Comparison of ENCODE assay signal across 8 cellular contexts in the genomic region with DNA sequence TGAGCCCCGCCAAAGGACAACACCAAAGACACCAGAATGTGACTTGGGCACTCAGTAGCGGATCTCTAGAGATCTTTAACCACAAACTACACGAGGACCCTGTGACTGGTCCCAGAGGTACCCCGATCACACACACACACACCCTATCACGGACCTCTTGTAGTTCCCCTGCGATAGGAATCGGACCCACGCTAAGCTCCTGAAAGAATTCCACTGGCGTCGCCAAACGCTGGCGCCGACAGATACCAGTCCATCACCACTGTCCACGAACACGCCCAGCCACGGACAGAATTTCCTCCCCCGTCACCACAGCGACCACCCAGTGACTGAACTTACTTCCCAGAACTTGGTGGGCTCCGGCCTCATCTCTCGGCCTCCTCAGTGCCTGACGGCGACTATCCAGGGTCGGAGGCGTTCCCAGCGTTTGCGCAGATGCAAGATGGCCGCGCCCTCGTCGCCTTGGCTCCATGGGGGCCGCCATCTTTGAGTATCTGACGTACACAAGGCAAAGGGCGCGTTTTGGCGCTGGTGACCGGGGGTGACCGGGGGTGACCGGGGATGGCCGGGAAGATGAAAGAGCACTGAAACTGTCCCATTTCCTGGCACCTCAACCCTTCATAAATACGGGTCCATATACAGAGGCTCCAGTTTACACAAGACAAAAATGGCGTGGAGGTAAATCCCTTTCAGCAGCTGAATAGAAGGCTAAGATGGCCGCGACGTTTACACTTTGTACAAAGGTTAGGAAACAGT. TPM values are rescaled to one million over a fixed set of nuclear protein-coding genes. Genes with fewer than 3 reads are reported as not detected.
DNase-seq lines count a peak whose midpoint lies in the region; ATAC-seq and TF ChIP-seq lines count a peak whose summit lies in the region.

A gene (minus strand): TSS at position 407 of the 753 bp plus-strand sequence. CDS start 4,500 bp downstream, outside the sequence.

- peak; percentile 58 for ATAC-seq in GM18858 (IDR thresholded peaks at IDR 0.05; ENCODE audit: unreplicated experiment)
- peak; percentile 87 for ATAC-seq in HG03135 (IDR thresholded peaks at IDR 0.05; ENCODE audit: unreplicated experiment)
- ATAC-seq in left lobe of liver: peak; percentile 100

- BruUV-seq in A673 (replicated peaks; lab: Mats Ljungman, UMichigan): no TSS peak

- H3K36me3 ChIP-seq in A673 (ENCODE audit: insufficient read depth, low read length, poor library complexity, severe bottlenecking): peaks cover 16% of the 10 kb centered on the region

- CTCF ChIA-PET in A673 (lab: Charles Lee): interaction anchor here (0.5 kb wide), 1 partner anchor 648 kb away, joined by 3 read pairs; no protein-coding TSS in a partner anchor

- peak; percentile 91 for DNase-seq in A673 (ENCODE audit: low spot score)
- peak; percentile 81 for DNase-seq in NCI-H510A (lab: John Stamatoyannopoulos, UW)
- peak; percentile 82 to 85 for DNase-seq in activated CD4-positive, alpha-beta T cell treated with anti-CD3 and anti-CD28 coated beads, Interleukin-2, amount 50 U/mL, for 24 hours (ENCODE audit: low read depth in 1 of 2, low spot score in 1 of 2)
- DNase-seq in dedifferentiated amniotic fluid mesenchymal stem cell (ENCODE audit: extremely low spot score): peak; percentile 74
- peak; percentile 93 for DNase-seq in left lobe of liver (ENCODE audit: low spot score)
- peak; percentile 85 for DNase-seq in stimulated activated CD4-positive, alpha-beta T cell treated with anti-CD3 and anti-CD28 coated beads, Interleukin-1b, Interleukin-23, amount 100 ng/mL, for 48 hours

- H3K27me3 ChIP-seq in A673 (replicated peaks; ENCODE audit: insufficient read depth, low read depth, low read length, poor library complexity): no peaks in the 10 kb centered on the region

- peak within 1 kb of the TSS; percentile 72 for H3K27ac ChIP-seq in A673 (ENCODE audit: low read depth, low read length, poor library complexity, severe bottlenecking)

- peaks cover 29% of the 10 kb centered on the region for H3K9me3 ChIP-seq in A673 (ENCODE audit: low read depth, low read length, poor library complexity, severe bottlenecking)

- POLR2A ChIA-PET in A673 (lab: Charles Lee; ENCODE audit: low non-redundant PET): no interaction called here

- intact Hi-C loops in A673 (cut with micrococcal nuclease; ENCODE audit: unreplicated experiment): no loop called here

- no peaks in the 10 kb centered on the region for H3K4me1 ChIP-seq in A673 (ENCODE audit: insufficient read depth, low read length, poor library complexity, severe bottlenecking)

- H3K4me3 ChIP-seq in A673 (ENCODE audit: low read depth, low read length, poor library complexity, severe bottlenecking): peak within 1 kb of the TSS; percentile 69

- TF ChIP-seq CTCF in A673 (conservative IDR thresholded peaks at IDR 0.05; ENCODE audit: low read depth, low read length): no peak

RNA-seq across cellular contexts. Expression of the gene that starts here (rescaled TPM):
- total RNA-seq in A673 (2021) (10.2 and 11.4 TPM in 2 replicates), left lobe of liver (4.4 TPM)

Comparison
In these comparisons a context has a peak if more than half of its experiments do, and no peak if none do; other contexts are left out.
1. Peak in every context shown above with its lines: DNase-seq, ATAC-seq, H3K4me3 ChIP-seq and H3K27ac ChIP-seq.